1 cellular context compared by ENCODE assay signal in genomic region chr7:130721486-130722277, GRCh38.
TF ChIP-seq lines count a peak whose summit lies in the region.

No MANE protein-coding gene starts in this region.

TF ChIP-seq in GM23338, 12 proteins besides CTCF, POLR2A, EP300 and RAD21 (continued from another document):
- no peak for TF ChIP-seq ZNF462 (CRISPR knock-in tag; IDR thresholded peaks at IDR 0.05)
